Comparison of ENCODE assay signal across 8 cellular contexts in genomic region chr9:105245720-105246161, GRCh38. TPM values are rescaled to one million over a fixed set of nuclear protein-coding genes. Genes with fewer than 3 reads are reported as not detected.
A peak's percentile ranks its signal among the peaks of the same experiment; 100 is the strongest.
DNase-seq lines count a peak whose midpoint lies in the region; ATAC-seq and TF ChIP-seq lines count a peak whose summit lies in the region.

No MANE protein-coding gene starts in this region.

- H3K27me3 ChIP-seq in A673 (replicated peaks; ENCODE audit: insufficient read depth, low read depth, low read length, poor library complexity) = peaks cover 6% of the 10 kb centered on the region

- peak overlapping the region; percentile 67 for H3K27ac Mint-ChIP-seq in HFFc6

- intact Hi-C loops in A673 (cut with micrococcal nuclease; ENCODE audit: unreplicated experiment) (no loop called here), mucosa of descending colon (cut with DNase I, micrococcal nuclease) (no loop called here)

- H3K36me3 ChIP-seq in A673 (ENCODE audit: insufficient read depth, low read length, poor library complexity, severe bottlenecking) = no peaks in the 10 kb centered on the region
- H3K36me3 ChIP-seq in mucosa of descending colon (ENCODE audit: low read depth) = no peaks in the 10 kb centered on the region

- H3K4me3 Mint-ChIP-seq in HFFc6 = peak overlapping the region; percentile 89

- H3K9me3 Mint-ChIP-seq in HFFc6 = no peaks in the 10 kb centered on the region

- no peak overlapping the region for H3K27ac ChIP-seq in A673 (ENCODE audit: low read depth, low read length, poor library complexity, severe bottlenecking)
- H3K27ac ChIP-seq in caudate nucleus (ENCODE audit: low read depth, low read length) = peak overlapping the region; percentile 86

- CTCF ChIA-PET in A673 (lab: Charles Lee) = no interaction called here
- CTCF ChIA-PET in HEK293T (lab: Yijun Ruan, JAX) = interaction anchor here (0.6 to 2.1 kb wide), 2 partner anchors 9 to 499 kb away, joined by 3 to 8 read pairs; partner anchors contain the start of gene NIPSNAP3A

- peaks cover 1% of the 10 kb centered on the region; the same call in 1 of the 2 replicates for H3K27me3 Mint-ChIP-seq in HFFc6 (ENCODE audit: insufficient read depth)

- H3K4me3 ChIP-seq in A673 (ENCODE audit: low read depth, low read length, poor library complexity, severe bottlenecking) (peak overlapping the region; percentile 72), mucosa of descending colon (peak overlapping the region; percentile 78)

- DNase-seq in A673 (ENCODE audit: low spot score) (no peak), HFFc6 (no peak), caudate nucleus (lab: John Stamatoyannopoulos, UW) (no peak), mucosa of descending colon (no peak), HEK293T (ENCODE audit: extremely low spot score) (no peak), mesenteric fat pad (ENCODE audit: low spot score) (no peak)

- H3K4me1 Mint-ChIP-seq in HFFc6 (ENCODE audit: low read depth) = peaks cover 68% of the 10 kb centered on the region

- H3K4me1 ChIP-seq in A673 (ENCODE audit: insufficient read depth, low read length, poor library complexity, severe bottlenecking) (peaks cover 3% of the 10 kb centered on the region), mucosa of descending colon (ENCODE audit: low read depth) (peaks cover 23% of the 10 kb centered on the region)

- POLR2A ChIA-PET in A673 (lab: Charles Lee; ENCODE audit: low non-redundant PET) (interaction anchor here (0.7 kb wide), 1 partner anchor 191 kb away, joined by 3 read pairs; no protein-coding TSS in a partner anchor), HEK293T (lab: Yijun Ruan, JAX) (no interaction called here)

- TSS peak; percentile 34 for BruUV-seq in A673 (replicated peaks; lab: Mats Ljungman, UMichigan)

- no peaks in the 10 kb centered on the region for H3K36me3 Mint-ChIP-seq in HFFc6 (ENCODE audit: low read depth)

- no peak for TF ChIP-seq CTCF in A673 (conservative IDR thresholded peaks at IDR 0.05; ENCODE audit: low read depth, low read length)
- TF ChIP-seq CTCF in HFFc6 (IDR thresholded peaks at IDR 0.05) = no peak
- no peak for TF ChIP-seq CTCF in mucosa of descending colon (IDR thresholded peaks at IDR 0.05)

- H3K9me3 ChIP-seq in A673 (ENCODE audit: low read depth, low read length, poor library complexity, severe bottlenecking) (no peaks in the 10 kb centered on the region), mucosa of descending colon (no peaks in the 10 kb centered on the region)

- ATAC-seq in mucosa of descending colon (no peak), GM18519 (IDR thresholded peaks at IDR 0.05; ENCODE audit: low FRiP score, unreplicated experiment) (no peak), GM19328 (IDR thresholded peaks at IDR 0.05; ENCODE audit: unreplicated experiment) (no peak)

TF ChIP-seq in HEK293T, 16 proteins besides CTCF, POLR2A, EP300 and RAD21:
- no peak for TF ChIP-seq SP1 (IDR thresholded peaks at IDR 0.05)
- no peak for TF ChIP-seq NFRKB (IDR thresholded peaks at IDR 0.05)
- TF ChIP-seq BHLHE40 (IDR thresholded peaks at IDR 0.05; ENCODE audit: borderline replicate concordance) = no peak
- TF ChIP-seq SUZ12 (IDR thresholded peaks at IDR 0.05) = no peak
- TF ChIP-seq LEF1 (IDR thresholded peaks at IDR 0.05; ENCODE audit: borderline replicate concordance) = no peak
- no peak for TF ChIP-seq FOXA1 (IDR thresholded peaks at IDR 0.05)
- TF ChIP-seq ELF4 (IDR thresholded peaks at IDR 0.05) = no peak
- no peak for TF ChIP-seq ZNF384 (IDR thresholded peaks at IDR 0.05)
- TF ChIP-seq CTBP1 (IDR thresholded peaks at IDR 0.05; ENCODE audit: borderline replicate concordance) = no peak
- no peak for TF ChIP-seq FOXM1 (IDR thresholded peaks at IDR 0.05; ENCODE audit: borderline replicate concordance)
- no peak for TF ChIP-seq FOXK2 (IDR thresholded peaks at IDR 0.05)
- TF ChIP-seq PKNOX1 (IDR thresholded peaks at IDR 0.05) = no peak
- no peak for TF ChIP-seq HDGF (IDR thresholded peaks at IDR 0.05; ENCODE audit: borderline replicate concordance)
- TF ChIP-seq ARNT (IDR thresholded peaks at IDR 0.05) = no peak
- no peak for TF ChIP-seq TARDBP (IDR thresholded peaks at IDR 0.05)
TF ChIP-seq in HEK293T: peak in this region for 0.

RNA-seq across cellular contexts. Expression of gene SLC44A1, which starts 1.3 kb away (rescaled TPM):
- total RNA-seq in A673 (2021) (9.4 and 11.9 TPM in 2 replicates), mucosa of descending colon (100 to 1,000 TPM in 2 of 3 donors, 10 to 100 TPM in 1; 85.1 to 183 (median 121) TPM), mesenteric fat pad (35.3 TPM)
- 10 to 100 TPM; 46.6 to 66.3 (median 56.0) TPM for total RNA-seq in HFFc6 (2021; fragmentation: NEBNext Ultra II Directional; extraction: Animal tissue kit (Norgen Biotek cat#: 25700))
